Comparison of ENCODE assay signal across 8 cellular contexts in the genomic region with DNA sequence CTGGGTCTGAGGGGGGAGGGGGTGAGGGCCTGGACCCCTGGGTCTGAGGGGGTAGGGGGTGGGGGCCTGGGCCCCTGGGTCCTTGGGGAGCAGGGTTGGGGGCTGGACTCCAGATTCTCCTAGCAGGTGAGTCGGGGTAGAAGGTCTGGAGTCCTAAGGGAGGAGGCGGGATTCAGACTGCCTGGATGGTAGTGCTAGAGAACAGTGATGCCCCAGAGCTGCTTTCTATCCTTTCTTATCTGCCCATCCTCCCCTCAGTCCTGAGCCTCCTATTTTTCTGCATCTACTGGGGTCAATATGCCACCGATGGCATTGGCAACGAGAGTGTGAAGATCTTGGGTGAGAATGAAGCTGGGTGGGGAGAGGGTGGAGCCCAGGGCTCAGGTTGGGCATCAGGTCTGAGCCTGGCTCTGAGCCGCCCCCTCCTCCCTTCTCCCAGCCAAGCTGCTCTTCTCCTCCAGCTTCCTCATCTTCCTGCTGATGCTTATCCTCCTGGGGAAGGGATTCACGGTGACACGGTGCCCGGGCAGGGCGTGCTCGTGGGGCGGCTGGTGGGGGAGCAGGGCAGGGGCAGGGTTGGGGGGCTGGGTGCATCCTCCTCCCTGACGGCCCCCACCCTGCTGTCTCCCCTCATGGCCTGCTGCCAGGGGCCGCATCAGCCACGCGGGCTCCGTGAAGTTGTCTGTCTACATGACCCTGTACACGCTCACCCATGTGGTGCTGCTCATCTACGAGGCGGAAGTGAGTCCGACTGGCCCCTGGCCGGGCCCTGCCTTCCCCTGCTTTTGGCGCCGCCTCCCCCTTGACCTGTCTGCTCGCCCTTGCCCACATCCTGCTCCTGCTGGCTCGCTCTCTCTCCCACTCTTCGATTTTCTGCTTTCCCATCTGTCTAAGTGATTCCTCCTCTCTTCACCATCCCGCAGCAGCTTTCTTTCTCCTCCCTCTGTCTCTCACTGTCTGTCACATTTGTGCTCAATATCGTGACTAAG. TPM values are rescaled to one million over a fixed set of nuclear protein-coding genes. Genes with fewer than 3 reads are reported as not detected.
DNase-seq lines count a peak whose midpoint lies in the region; ATAC-seq and TF ChIP-seq lines count a peak whose summit lies in the region.

No MANE protein-coding gene starts in this region.

- intact Hi-C loops in activated CD8-positive, alpha-beta T cell treated with anti-CD3 and anti-CD28 coated beads for 36 hours (cut with micrococcal nuclease) = no loop called here
- intact Hi-C loops in PC-3 (cut with micrococcal nuclease) = no loop called here

- peaks cover 28% of the 10 kb centered on the region for H3K27me3 Mint-ChIP-seq in activated CD8-positive, alpha-beta T cell treated with anti-CD3 and anti-CD28 coated beads for 36 hours
- H3K27me3 Mint-ChIP-seq in neural crest cell (ENCODE audit: low read depth) = peaks cover 37% of the 10 kb centered on the region

- H3K9me3 ChIP-seq in PC-3 (ENCODE audit: low read length) = no peaks in the 10 kb centered on the region

- peaks cover 21% of the 10 kb centered on the region for H3K4me1 Mint-ChIP-seq in activated CD8-positive, alpha-beta T cell treated with anti-CD3 and anti-CD28 coated beads for 36 hours (ENCODE audit: low read depth)
- H3K4me1 Mint-ChIP-seq in neural crest cell = peaks cover 27% of the 10 kb centered on the region

- ATAC-seq in activated CD8-positive, alpha-beta T cell treated with anti-CD3 and anti-CD28 coated beads for 36 hours = no peak
- ATAC-seq in GM21825 (IDR thresholded peaks at IDR 0.05; ENCODE audit: unreplicated experiment) (no peak), PC-3 (no peak), HG03175 (IDR thresholded peaks at IDR 0.05; ENCODE audit: unreplicated experiment) (no peak)

- H3K9me3 Mint-ChIP-seq in activated CD8-positive, alpha-beta T cell treated with anti-CD3 and anti-CD28 coated beads for 36 hours = no peaks in the 10 kb centered on the region
- H3K9me3 Mint-ChIP-seq in neural crest cell = no peaks in the 10 kb centered on the region

- DNase-seq in GM12864 (ENCODE audit: low read depth) = no peak
- peak; percentile 53 for DNase-seq in KBM-7
- DNase-seq in activated CD8-positive, alpha-beta T cell treated with anti-CD3 and anti-CD28 coated beads for 36 hours = peak; percentile 33
- no peak for DNase-seq in neural crest cell (ENCODE audit: low read depth, low spot score)
- no peak for DNase-seq in effector CD8-positive, alpha-beta T cell (lab: John Stamatoyannopoulos, UW)
- DNase-seq in PC-3 = no peak

- H3K36me3 ChIP-seq in PC-3 (ENCODE audit: low read depth, low read length) = no peaks in the 10 kb centered on the region

- H3K27ac ChIP-seq in PC-3 (ENCODE audit: low read length) = no peak overlapping the region

- peak overlapping the region; percentile 69 for H3K27ac Mint-ChIP-seq in activated CD8-positive, alpha-beta T cell treated with anti-CD3 and anti-CD28 coated beads for 36 hours
- no peak overlapping the region for H3K27ac Mint-ChIP-seq in neural crest cell (ENCODE audit: unreplicated experiment)

- no peak for TF ChIP-seq CTCF in GM12864 (IDR thresholded peaks at IDR 0.05; ENCODE audit: low read depth, low read length, missing control alignments)
- TF ChIP-seq CTCF in activated CD8-positive, alpha-beta T cell treated with anti-CD3 and anti-CD28 coated beads for 36 hours (IDR thresholded peaks at IDR 0.05) = no peak
- no peak for TF ChIP-seq CTCF in neural crest cell (conservative IDR thresholded peaks at IDR 0.05)
- TF ChIP-seq CTCF in PC-3 (conservative IDR thresholded peaks at IDR 0.05; ENCODE audit: low read depth, low read length) = no peak

- no peak overlapping the region for H3K9ac ChIP-seq in PC-3 (ENCODE audit: low read length)

- no peaks in the 10 kb centered on the region for H3K4me1 ChIP-seq in PC-3 (ENCODE audit: insufficient read depth, low read length)

- CTCF ChIA-PET in activated CD8-positive, alpha-beta T cell treated with anti-CD3 and anti-CD28 coated beads for 36 hours (lab: Charles Lee) = interaction anchor here (0.7 to 1.1 kb wide), 2 partner anchors 24 to 184 kb away, joined by 3 read pairs; no protein-coding TSS in a partner anchor
- CTCF ChIA-PET in PC-3 (lab: Charles Lee) = no interaction called here

- no peak overlapping the region for H2AFZ ChIP-seq in PC-3 (ENCODE audit: low read length)

- H3K36me3 Mint-ChIP-seq in activated CD8-positive, alpha-beta T cell treated with anti-CD3 and anti-CD28 coated beads for 36 hours (ENCODE audit: low read depth) = no peaks in the 10 kb centered on the region
- H3K36me3 Mint-ChIP-seq in neural crest cell (ENCODE audit: low read depth) = no peaks in the 10 kb centered on the region

- H3K4me2 ChIP-seq in PC-3 (ENCODE audit: low read length) = no peak overlapping the region

- H3K4me3 Mint-ChIP-seq in activated CD8-positive, alpha-beta T cell treated with anti-CD3 and anti-CD28 coated beads for 36 hours = peak overlapping the region; percentile 37
- peak overlapping the region; percentile 39 for H3K4me3 Mint-ChIP-seq in neural crest cell

- no peaks in the 10 kb centered on the region for H3K9me2 ChIP-seq in PC-3 (replicated peaks; ENCODE audit: low read length)

- POLR2A ChIA-PET in activated CD8-positive, alpha-beta T cell treated with anti-CD3 and anti-CD28 coated beads for 36 hours (lab: Charles Lee) = no interaction called here
- POLR2A ChIA-PET in PC-3 (lab: Charles Lee; ENCODE audit: unreplicated experiment) = no interaction called here

- no TSS peak for BruUV-seq in PC-3 (replicated peaks; lab: Mats Ljungman, UMichigan)

- no peaks in the 10 kb centered on the region for H4K20me1 ChIP-seq in PC-3 (ENCODE audit: low read length)

- no peaks in the 10 kb centered on the region for H3F3A ChIP-seq in PC-3 (ENCODE audit: low read length, unreplicated experiment)

- no peaks in the 10 kb centered on the region for H3K79me2 ChIP-seq in PC-3 (ENCODE audit: low read length)

- in situ Hi-C loops in KBM-7 (cut with MboI; ENCODE audit: low pct_unique_long_range_greater_than_20kb, low sequenced_read_pairs) = no loop called here

- H3K4me3 ChIP-seq in GM12864 (ENCODE audit: low read depth, low read length) (peak overlapping the region; percentile 46), PC-3 (ENCODE audit: low read length) (no peak overlapping the region)

- no peaks in the 10 kb centered on the region for H3K27me3 ChIP-seq in PC-3 (ENCODE audit: low read length)

RNA-seq across cellular contexts. Expression of a gene that starts 3.4 kb away (rescaled TPM):
- total RNA-seq in activated CD8-positive, alpha-beta T cell treated with anti-CD3 and anti-CD28 coated beads for 36 hours = 1 to 10 TPM; 3.0 to 3.2 TPM
- 18.4 and 19.4 TPM in 2 replicates for total RNA-seq in neural crest cell
- total RNA-seq in PC-3 (2014; rRNA removed) = 0.29 and 0.69 TPM in 2 replicates

RNA-seq across cellular contexts. Expression of a gene that starts 8.9 kb away (rescaled TPM):
- total RNA-seq in activated CD8-positive, alpha-beta T cell treated with anti-CD3 and anti-CD28 coated beads for 36 hours = 1 to 10 TPM; 7.0 to 8.0 TPM
- 38.0 and 39.2 TPM in 2 replicates for total RNA-seq in neural crest cell
- 7.7 and 12.2 TPM in 2 replicates for total RNA-seq in PC-3 (2014; rRNA removed)

RNA-seq across cellular contexts. Expression of a gene that starts 14.1 kb away (rescaled TPM):
- total RNA-seq in activated CD8-positive, alpha-beta T cell treated with anti-CD3 and anti-CD28 coated beads for 36 hours = 10 to 100 TPM; 39.1 to 42.4 TPM
- 166 and 173 TPM in 2 replicates for total RNA-seq in neural crest cell
- total RNA-seq in PC-3 (2014; rRNA removed) = not detected in 2 replicates

RNA-seq across cellular contexts. Expression of a gene that starts 14.6 kb away (rescaled TPM):
- total RNA-seq in activated CD8-positive, alpha-beta T cell treated with anti-CD3 and anti-CD28 coated beads for 36 hours = under 1 TPM; 0.38 to 0.49 TPM
- total RNA-seq in neural crest cell = 2.2 and 2.8 TPM in 2 replicates
- total RNA-seq in PC-3 (2014; rRNA removed) = not detected in 2 replicates

RNA-seq across cellular contexts. Expression of a gene that starts 47.5 kb away (rescaled TPM):
- total RNA-seq in activated CD8-positive, alpha-beta T cell treated with anti-CD3 and anti-CD28 coated beads for 36 hours = 10 to 100 TPM; 60.7 to 65.6 TPM
- total RNA-seq in neural crest cell (91.6 and 93.4 TPM in 2 replicates), PC-3 (2014; rRNA removed) (9.8 and 21.4 TPM in 2 replicates)

Comparison
In these comparisons a context has a peak if more than half of its experiments do, and no peak if none do; other contexts are left out.
1. DNase-seq: peak in KBM-7 (single experiment) and activated CD8-positive, alpha-beta T cell treated with anti-CD3 and anti-CD28 coated beads for 36 hours (single experiment); none in GM12864 (single experiment), neural crest cell (single experiment), effector CD8-positive, alpha-beta T cell (single experiment) and PC-3 (single experiment).
2. RNA of a gene that starts 14.1 kb away (total RNA-seq): 166 to 173 TPM in neural crest cell and 39.1 to 42.4 TPM in activated CD8-positive, alpha-beta T cell treated with anti-CD3 and anti-CD28 coated beads for 36 hours; not detected in PC-3; every median in the first group is over 10 times any median in the second.